8 cellular contexts compared by ENCODE assay signal in genomic region chr3:62318365-62318751, GRCh38. TPM values are rescaled to one million over a fixed set of nuclear protein-coding genes. Genes with fewer than 3 reads are reported as not detected.
DNase-seq lines count a peak whose midpoint lies in the region; ATAC-seq, FAIRE-seq and TF ChIP-seq lines count a peak whose summit lies in the region.

No MANE protein-coding gene starts in this region.

- H3K79me2 ChIP-seq in GM23338 (replicated peaks; ENCODE audit: insufficient read depth), result no peaks in the 10 kb centered on the region

- H3K27me3 ChIP-seq in GM23338 (ENCODE audit: insufficient read depth), result no peaks in the 10 kb centered on the region

- peak overlapping the region; percentile 48; the same call in 1 of the 2 replicates for H2AFZ ChIP-seq in GM23338

- H3K4me3 Mint-ChIP-seq in GM23338 (peak overlapping the region; percentile 94), mesothelial cell of epicardium (peak overlapping the region; percentile 96)

- peak overlapping the region; percentile 86 for H3K4me2 ChIP-seq in GM23338

- H3K4me3 ChIP-seq in GM23338, result peak overlapping the region; percentile 79
- H3K4me3 ChIP-seq in astrocyte of the spinal cord (ENCODE audit: low read depth, low read length), result peak overlapping the region; percentile 77

- H3K9me3 Mint-ChIP-seq in GM23338, result peaks cover 7% of the 10 kb centered on the region; the same call in 2 of the 3 replicates
- H3K9me3 Mint-ChIP-seq in mesothelial cell of epicardium, result peaks cover 4% of the 10 kb centered on the region

- intact Hi-C loops in sciatic nerve (cut with DNase I), result no loop called here

- H3K27ac Mint-ChIP-seq in GM23338, result peak overlapping the region; percentile 96
- H3K27ac Mint-ChIP-seq in mesothelial cell of epicardium, result peak overlapping the region; percentile 97

- 0 out of 2 replicates have a peak, but pooled peaks cover 4% of the 10 kb centered on the region for H4K20me1 ChIP-seq in GM23338 (replicated peaks; ENCODE audit: insufficient read depth)

- no peaks in the 10 kb centered on the region for H3K9me2 ChIP-seq in GM23338 (ENCODE audit: insufficient read depth)

- TF ChIP-seq CTCF in 22Rv1 (IDR thresholded peaks at IDR 0.05) (no peak), GM23338 (conservative IDR thresholded peaks at IDR 0.05; ENCODE audit: low read depth in 2 of 2) (no peak), astrocyte of the spinal cord (IDR thresholded peaks at IDR 0.05; ENCODE audit: low read depth, low read length) (no peak), mesothelial cell of epicardium (IDR thresholded peaks at IDR 0.05; ENCODE audit: unreplicated experiment) (no peak)

- TF ChIP-seq POLR2A in GM12892 (IDR thresholded peaks at IDR 0.05; ENCODE audit: low read depth, low read length), result no peak

- FAIRE-seq in RCC 7860 (lab: Jason Lieb, UNC) (no peak), GM12892 (lab: Jason Lieb, UNC) (no peak)

- peaks cover 10% of the 10 kb centered on the region for H3K27me3 Mint-ChIP-seq in GM23338 (ENCODE audit: insufficient read depth, low read depth, poor library complexity)
- H3K27me3 Mint-ChIP-seq in mesothelial cell of epicardium (ENCODE audit: low read depth), result no peaks in the 10 kb centered on the region

- H3K27ac ChIP-seq in 22Rv1 (peak overlapping the region; percentile 72), GM23338 (ENCODE audit: low read depth) (no peak overlapping the region)

- H3F3A ChIP-seq in GM23338 (replicated peaks; ENCODE audit: low read depth), result no peaks in the 10 kb centered on the region

- H3K4me1 Mint-ChIP-seq in GM23338, result peaks cover 4% of the 10 kb centered on the region; the same call in 1 of the 3 replicates
- H3K4me1 Mint-ChIP-seq in mesothelial cell of epicardium, result peaks cover 4% of the 10 kb centered on the region

- peaks cover 7% of the 10 kb centered on the region; the same call in 2 of the 3 replicates for H3K36me3 Mint-ChIP-seq in GM23338 (ENCODE audit: low read depth)
- H3K36me3 Mint-ChIP-seq in mesothelial cell of epicardium, result no peaks in the 10 kb centered on the region

- ATAC-seq in GM23338, result peak; percentile 43
- ATAC-seq in sciatic nerve, result no peak

- H3K36me3 ChIP-seq in GM23338 (ENCODE audit: insufficient read depth), result no peaks in the 10 kb centered on the region

- in situ Hi-C loops in astrocyte of the spinal cord (cut with HindIII; ENCODE audit: low sequenced_read_pairs), result no loop called here

- peaks cover 1% of the 10 kb centered on the region for H3K4me1 ChIP-seq in GM23338 (ENCODE audit: insufficient read depth)

- DNase-seq in GM23338 (ENCODE audit: low spot score), result no peak
- DNase-seq in astrocyte of the spinal cord (ENCODE audit: low read depth, low spot score), result no peak
- no peak for DNase-seq in mesothelial cell of epicardium (ENCODE audit: low spot score in 2 of 2, unreplicated experiment in 2 of 2)
- DNase-seq in COR-L47 (lab: John Stamatoyannopoulos, UW), result no peak
- DNase-seq in sciatic nerve (ENCODE audit: low spot score), result no peak
- DNase-seq in RCC 7860 (ENCODE audit: low spot score), result no peak
- no peak for DNase-seq in GM12892 (ENCODE audit: insufficient read length)

TF ChIP-seq in GM23338, 12 proteins besides CTCF, POLR2A, EP300 and RAD21:
- TF ChIP-seq, protein P1, sequence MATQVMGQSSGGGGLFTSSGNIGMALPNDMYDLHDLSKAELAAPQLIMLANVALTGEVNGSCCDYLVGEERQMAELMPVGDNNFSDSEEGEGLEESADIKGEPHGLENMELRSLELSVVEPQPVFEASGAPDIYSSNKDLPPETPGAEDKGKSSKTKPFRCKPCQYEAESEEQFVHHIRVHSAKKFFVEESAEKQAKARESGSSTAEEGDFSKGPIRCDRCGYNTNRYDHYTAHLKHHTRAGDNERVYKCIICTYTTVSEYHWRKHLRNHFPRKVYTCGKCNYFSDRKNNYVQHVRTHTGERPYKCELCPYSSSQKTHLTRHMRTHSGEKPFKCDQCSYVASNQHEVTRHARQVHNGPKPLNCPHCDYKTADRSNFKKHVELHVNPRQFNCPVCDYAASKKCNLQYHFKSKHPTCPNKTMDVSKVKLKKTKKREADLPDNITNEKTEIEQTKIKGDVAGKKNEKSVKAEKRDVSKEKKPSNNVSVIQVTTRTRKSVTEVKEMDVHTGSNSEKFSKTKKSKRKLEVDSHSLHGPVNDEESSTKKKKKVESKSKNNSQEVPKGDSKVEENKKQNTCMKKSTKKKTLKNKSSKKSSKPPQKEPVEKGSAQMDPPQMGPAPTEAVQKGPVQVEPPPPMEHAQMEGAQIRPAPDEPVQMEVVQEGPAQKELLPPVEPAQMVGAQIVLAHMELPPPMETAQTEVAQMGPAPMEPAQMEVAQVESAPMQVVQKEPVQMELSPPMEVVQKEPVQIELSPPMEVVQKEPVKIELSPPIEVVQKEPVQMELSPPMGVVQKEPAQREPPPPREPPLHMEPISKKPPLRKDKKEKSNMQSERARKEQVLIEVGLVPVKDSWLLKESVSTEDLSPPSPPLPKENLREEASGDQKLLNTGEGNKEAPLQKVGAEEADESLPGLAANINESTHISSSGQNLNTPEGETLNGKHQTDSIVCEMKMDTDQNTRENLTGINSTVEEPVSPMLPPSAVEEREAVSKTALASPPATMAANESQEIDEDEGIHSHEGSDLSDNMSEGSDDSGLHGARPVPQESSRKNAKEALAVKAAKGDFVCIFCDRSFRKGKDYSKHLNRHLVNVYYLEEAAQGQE (IDR thresholded peaks at IDR 0.05; ENCODE audit: unreplicated experiment), result no peak
- TF ChIP-seq ZNF114 (CRISPR knock-in tag; IDR thresholded peaks at IDR 0.05) (no peak), JUNB (IDR thresholded peaks at IDR 0.05; ENCODE audit: unreplicated experiment) (no peak)

RNA-seq across cellular contexts. Expression of gene FEZF2, which starts 55.0 kb away (rescaled TPM):
- 0.50 TPM in 1 of 2 replicates, not detected in the other for total RNA-seq in GM23338 (2014; rRNA removed; shearing (Covaris generic))
- polyA plus RNA-seq in GM23338 (2016; fragmentation: Nextera tagmentation; extraction: Ambion mirVana), result 0.10 TPM in 1 of 2 replicates, not detected in the other
- total RNA-seq in mesothelial cell of epicardium, result not detected in 3 replicates
- not detected for total RNA-seq in sciatic nerve
- polyA plus RNA-seq in GM12892 (2012; ENCODE audit: missing spikeins), result not detected
